9 cellular contexts compared by ENCODE assay signal in the genomic region with DNA sequence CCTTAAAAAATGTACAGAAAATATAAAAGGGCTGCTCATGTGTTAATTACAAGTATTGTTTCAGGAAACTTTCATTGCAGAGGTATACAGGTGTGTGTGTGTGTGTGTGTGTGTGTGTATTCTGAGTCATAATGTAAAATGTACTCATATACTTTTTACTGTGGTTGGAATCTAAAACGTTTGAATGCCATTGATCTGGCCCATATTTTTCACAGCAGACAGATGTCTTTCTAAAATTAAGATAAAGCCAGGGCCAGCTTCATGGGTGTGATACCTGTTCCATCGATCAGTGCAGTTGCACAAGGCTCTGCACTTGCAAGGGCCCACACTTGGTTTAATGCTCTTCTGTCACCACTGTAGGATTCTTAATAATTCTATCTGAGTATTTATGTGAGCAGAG.
DNase-seq lines count a peak whose midpoint lies in the region; ATAC-seq and TF ChIP-seq lines count a peak whose summit lies in the region.
"Had no signal": no experiment of that assay in that cellular context is flagged by ENCODE, and none has a peak within 500 bp of the region (broad histone marks: within the 10 kb centered on the region; RNA-seq: fewer than 3 reads in every experiment).

No MANE protein-coding gene starts in this region.

- H3K27ac Mint-ChIP-seq in activated T-helper 17 cell treated with anti-CD3 and anti-CD28 coated beads, Interleukin-2, amount 50 U/mL, for 72 hours, result peak overlapping the region; percentile 44

- H3K9ac ChIP-seq in smooth muscle cell (ENCODE audit: low read depth), result no peak overlapping the region

- H3K27ac ChIP-seq in smooth muscle cell (ENCODE audit: low read depth) (no peak overlapping the region), esophagus squamous epithelium (no peak overlapping the region)

- H3K79me2 ChIP-seq in smooth muscle cell (ENCODE audit: low read depth), result no peaks in the 10 kb centered on the region

- H3K4me3 Mint-ChIP-seq in activated T-helper 17 cell treated with anti-CD3 and anti-CD28 coated beads, Interleukin-2, amount 50 U/mL, for 72 hours, result peak overlapping the region; percentile 52

- no peaks in the 10 kb centered on the region for H3F3A ChIP-seq in smooth muscle cell (ENCODE audit: low read depth)

- no peak overlapping the region for H3K4me3 ChIP-seq in smooth muscle cell
- no peak overlapping the region for H3K4me3 ChIP-seq in esophagus squamous epithelium

- H3K27me3 Mint-ChIP-seq in activated T-helper 17 cell treated with anti-CD3 and anti-CD28 coated beads, Interleukin-2, amount 50 U/mL, for 72 hours, result no peaks in the 10 kb centered on the region

- 73% methylated on average over 2 of the region's 2 CpGs for WGBS in smooth muscle cell (ENCODE audit: low lambda C conversion rate)
- WGBS in esophagus squamous epithelium, 2 donors, result 25 to 39% methylated on average over 2 of the region's 2 CpGs

- no peaks in the 10 kb centered on the region for H3K36me3 ChIP-seq in smooth muscle cell (ENCODE audit: low read depth)
- no peaks in the 10 kb centered on the region for H3K36me3 ChIP-seq in esophagus squamous epithelium

- no peak for TF ChIP-seq CTCF in smooth muscle cell (IDR thresholded peaks at IDR 0.05; ENCODE audit: borderline replicate concordance, insufficient read depth, poor library complexity, severe bottlenecking)
- no peak for TF ChIP-seq CTCF in esophagus squamous epithelium (IDR thresholded peaks at IDR 0.05)

- no peaks in the 10 kb centered on the region for H3K9me3 ChIP-seq in smooth muscle cell (replicated peaks; ENCODE audit: low read depth)
- no peaks in the 10 kb centered on the region for H3K9me3 ChIP-seq in esophagus squamous epithelium

- DNase-seq in activated CD4-positive, CD25-positive, alpha-beta regulatory T cell treated with anti-CD3 and anti-CD28 coated beads, Interleukin-2, amount 50 U/mL, for 72 hours, result no peak
- DNase-seq in smooth muscle cell (lab: John Stamatoyannopoulos, UW; ENCODE audit: unreplicated experiment) (no peak), anterior cingulate cortex (lab: John Stamatoyannopoulos, UW) (no peak), NOMO-1 (lab: John Stamatoyannopoulos, UW; ENCODE audit: unreplicated experiment in 2 of 2) (no peak), esophagus squamous epithelium (lab: John Stamatoyannopoulos, UW) (no peak)
- DNase-seq: NCI-H1048 had no signal

- intact Hi-C loops in esophagus squamous epithelium (cut with DNase I), result no loop called here

- peak; percentile 65 to 67 for ATAC-seq in activated CD4-positive, CD25-positive, alpha-beta regulatory T cell treated with anti-CD3 and anti-CD28 coated beads, Interleukin-2, amount 50 U/mL, for 24 hours
- ATAC-seq in HG02938 (IDR thresholded peaks at IDR 0.05; ENCODE audit: unreplicated experiment), result peak; percentile 37
- ATAC-seq in activated T-helper 17 cell treated with anti-CD3 and anti-CD28 coated beads, Interleukin-2, amount 50 U/mL, for 72 hours (replicated peaks), result peak; percentile 80

- H3K4me1 ChIP-seq in smooth muscle cell (ENCODE audit: low read depth), result no peaks in the 10 kb centered on the region
- peaks cover 0 to 17% (median 8%) of the 10 kb centered on the region in 3 donors for H3K4me1 ChIP-seq in esophagus squamous epithelium

- H3K27me3 ChIP-seq in smooth muscle cell (ENCODE audit: low read depth) (no peaks in the 10 kb centered on the region), esophagus squamous epithelium (no peaks in the 10 kb centered on the region)

- H3K36me3 Mint-ChIP-seq in activated T-helper 17 cell treated with anti-CD3 and anti-CD28 coated beads, Interleukin-2, amount 50 U/mL, for 72 hours (ENCODE audit: low read depth), result no peaks in the 10 kb centered on the region

- H4K20me1 ChIP-seq in smooth muscle cell (ENCODE audit: low read depth), result no peaks in the 10 kb centered on the region

- H3K4me2 ChIP-seq in smooth muscle cell, result no peak overlapping the region

- peak overlapping the region; percentile 16 for H2AFZ ChIP-seq in smooth muscle cell (ENCODE audit: low read depth)

- H3K9me3 Mint-ChIP-seq in activated T-helper 17 cell treated with anti-CD3 and anti-CD28 coated beads, Interleukin-2, amount 50 U/mL, for 72 hours, result no peaks in the 10 kb centered on the region

- no peak for TF ChIP-seq POLR2A in esophagus squamous epithelium (IDR thresholded peaks at IDR 0.05)

- peaks cover 20% of the 10 kb centered on the region for H3K4me1 Mint-ChIP-seq in activated T-helper 17 cell treated with anti-CD3 and anti-CD28 coated beads, Interleukin-2, amount 50 U/mL, for 72 hours
